ENCODE assay signal across 1 cellular context in genomic region chr17:80499536-80499935, GRCh38.
TF ChIP-seq lines count a peak whose summit lies in the region.

No MANE protein-coding gene starts in this region.

TF ChIP-seq in A549, 52 proteins besides CTCF, POLR2A, EP300 and RAD21 (continued from another document):
- TF ChIP-seq BCL3 (IDR thresholded peaks at IDR 0.05) (no peak), KDM5A (IDR thresholded peaks at IDR 0.05) (no peak), NR3C1 (IDR thresholded peaks at IDR 0.05) (no peak), ELK1 (IDR thresholded peaks at IDR 0.05; ENCODE audit: low read depth, low read length) (no peak), CEBPB (IDR thresholded peaks at IDR 0.05) (no peak), RFX5 (IDR thresholded peaks at IDR 0.05) (no peak), SREBF2 (IDR thresholded peaks at IDR 0.05) (no peak), CHD4 (IDR thresholded peaks at IDR 0.05; ENCODE audit: borderline replicate concordance) (no peak), HOXA7 (CRISPR knock-in tag; IDR thresholded peaks at IDR 0.05) (no peak)
TF ChIP-seq in A549: peak in this region for 0.
